ENCODE assay signal across 8 cellular contexts in the genomic region with DNA sequence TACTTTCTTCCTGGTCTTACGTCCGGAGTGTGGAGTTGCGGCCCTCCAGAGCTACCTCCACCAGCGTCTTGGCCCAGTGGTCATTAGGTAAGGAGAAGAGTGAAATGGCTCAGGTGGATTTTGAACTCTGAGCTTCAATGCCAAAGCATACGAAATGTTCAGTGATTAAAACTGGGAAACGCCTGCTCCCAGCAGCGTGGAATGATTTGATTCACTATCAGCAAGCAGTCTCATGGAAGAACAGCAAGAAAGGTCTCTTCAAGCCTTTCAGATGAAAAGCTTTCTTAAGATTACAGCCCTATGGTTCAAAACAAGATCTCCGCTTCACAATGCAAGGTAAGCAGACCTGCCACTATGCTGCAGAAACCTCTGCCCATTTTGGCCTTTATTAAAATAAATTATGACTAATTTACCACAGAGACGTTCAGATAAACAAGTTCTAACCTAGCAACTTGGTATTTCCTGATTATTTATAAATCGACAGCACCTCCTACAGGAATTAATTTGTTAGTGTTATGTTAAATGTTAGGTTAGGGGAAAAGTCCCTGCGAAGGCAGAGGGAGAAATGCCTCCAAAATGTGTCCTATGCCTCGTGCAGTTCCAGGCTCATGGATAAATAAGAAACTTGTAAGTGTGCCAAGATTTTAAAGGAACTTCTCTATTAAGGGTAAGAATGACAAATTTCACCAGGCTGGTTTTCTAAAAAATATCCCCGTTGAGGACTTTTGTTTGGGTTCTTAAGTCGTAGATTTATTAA. TPM values are rescaled to one million over a fixed set of nuclear protein-coding genes. Genes with fewer than 3 reads are reported as not detected.
DNase-seq lines count a peak whose midpoint lies in the region; ATAC-seq, FAIRE-seq and TF ChIP-seq lines count a peak whose summit lies in the region.

No MANE protein-coding gene starts in this region.

- peaks cover 2 to 9% (median 8%) of the 10 kb centered on the region in 4 donors for H3K36me3 ChIP-seq in liver (ENCODE audit: control insufficient read depth in 4 of 4, insufficient read depth in 3 of 4, low read depth in 1 of 4, low read length in 3 of 4)

- peak overlapping the region; percentile 66 for H3K27ac Mint-ChIP-seq in T-helper 17 cell

- no peak overlapping the region for H3K27ac ChIP-seq in liver (ENCODE audit: low read depth in 1 of 2, low read length in 2 of 2)

- peaks cover 24% of the 10 kb centered on the region for H3K4me1 Mint-ChIP-seq in T-helper 17 cell

- TF ChIP-seq CTCF in liver (IDR thresholded peaks at IDR 0.05; ENCODE audit: low read depth, low read length, missing input control): peak; percentile 21

- DNase-seq in DMS153 treated with DMSO at 0.1 percent for 48 hours (lab: John Stamatoyannopoulos, UW; ENCODE audit: unreplicated experiment) (peak; percentile 46), Kasumi-1 (lab: John Stamatoyannopoulos, UW) (peak; percentile 80 to 90), T-helper 17 cell (no peak), NOMO-1 treated with DMSO at 0.1 percent for 48 hours (lab: John Stamatoyannopoulos, UW; ENCODE audit: unreplicated experiment) (no peak), frontal cortex (ENCODE audit: low spot score in 2 of 2) (no peak)

- WGBS in liver: 30% methylated on average over 14 of the region's 14 CpGs

- FAIRE-seq in frontal cortex (lab: Jason Lieb, UNC): no peak

- peaks cover 11% of the 10 kb centered on the region for H3K36me3 Mint-ChIP-seq in T-helper 17 cell (ENCODE audit: low read depth)

- H3K4me1 ChIP-seq in liver (ENCODE audit: control insufficient read depth in 4 of 4, insufficient read depth in 4 of 4, low read length in 3 of 4): peaks cover 0 to 21% (median 18%) of the 10 kb centered on the region in 4 donors

- H3K27me3 ChIP-seq in liver (ENCODE audit: control insufficient read depth in 4 of 4, insufficient read depth in 4 of 4, low read length in 3 of 4): peaks cover 0 to 15% (median 8%) of the 10 kb centered on the region in 4 donors

- peak overlapping the region; percentile 43 for H3K4me3 Mint-ChIP-seq in T-helper 17 cell

- peaks cover 57% of the 10 kb centered on the region for H3K27me3 Mint-ChIP-seq in T-helper 17 cell

- peak; percentile 26 for ATAC-seq in T-helper 17 cell
- ATAC-seq in GM21447 (IDR thresholded peaks at IDR 0.05; ENCODE audit: unreplicated experiment): no peak
- ATAC-seq in GM18870 (IDR thresholded peaks at IDR 0.05; ENCODE audit: unreplicated experiment): no peak

- no peak overlapping the region for H3K4me3 ChIP-seq in liver (ENCODE audit: low read depth in 1 of 3, low read length in 3 of 3)

- TF ChIP-seq RAD21 in liver (IDR thresholded peaks at IDR 0.05): peak; percentile 28 to 47

- H3K9me3 ChIP-seq in T-helper 17 cell (ENCODE audit: control insufficient read depth, low read length, poor library complexity, severe bottlenecking) (no peaks in the 10 kb centered on the region), liver (ENCODE audit: control insufficient read depth in 4 of 4, low read length in 3 of 4) (no peaks in the 10 kb centered on the region)

- no peak overlapping the region for H3K9ac ChIP-seq in liver (ENCODE audit: low read depth in 1 of 2, low read length in 2 of 2)

TF ChIP-seq in liver, 16 proteins besides CTCF, POLR2A, EP300 and RAD21:
- no peak for TF ChIP-seq MAX (IDR thresholded peaks at IDR 0.05)
- no peak for TF ChIP-seq HNF4G (IDR thresholded peaks at IDR 0.05)
- TF ChIP-seq HNF4A (conservative IDR thresholded peaks at IDR 0.05): peak in 1 of 2 donors; percentile 15

RNA-seq across cellular contexts. Expression of gene SP9, which starts 10.1 kb away (rescaled TPM):
- total RNA-seq in T-helper 17 cell (not detected), liver (not detected), frontal cortex (7.7 TPM)
- polyA plus RNA-seq in liver: not detected

RNA-seq across cellular contexts. Expression of gene SCRN3, which starts 50.6 kb away (rescaled TPM):
- total RNA-seq in T-helper 17 cell: 10 to 100 TPM in 1 of 2 donors, 1 to 10 TPM in 1; 8.5 to 11.6 TPM
- total RNA-seq in liver: 10 to 100 TPM; 13.2 to 23.1 TPM
- 10 to 100 TPM in 1 of 2 donors, 1 to 10 TPM in 1; 10.0 to 13.2 TPM for polyA plus RNA-seq in liver
- total RNA-seq in frontal cortex: 42.4 TPM

Comparison
In these comparisons a context has a peak if more than half of its experiments do, and no peak if none do; other contexts are left out.
1. DNase-seq: peak in DMS153 treated with DMSO at 0.1 percent for 48 hours (single experiment) and Kasumi-1 (2 of 2); none in T-helper 17 cell (0 of 3), NOMO-1 treated with DMSO at 0.1 percent for 48 hours (single experiment) and frontal cortex (0 of 2).